Comparison of ENCODE assay signal across 8 cellular contexts in the genomic region with DNA sequence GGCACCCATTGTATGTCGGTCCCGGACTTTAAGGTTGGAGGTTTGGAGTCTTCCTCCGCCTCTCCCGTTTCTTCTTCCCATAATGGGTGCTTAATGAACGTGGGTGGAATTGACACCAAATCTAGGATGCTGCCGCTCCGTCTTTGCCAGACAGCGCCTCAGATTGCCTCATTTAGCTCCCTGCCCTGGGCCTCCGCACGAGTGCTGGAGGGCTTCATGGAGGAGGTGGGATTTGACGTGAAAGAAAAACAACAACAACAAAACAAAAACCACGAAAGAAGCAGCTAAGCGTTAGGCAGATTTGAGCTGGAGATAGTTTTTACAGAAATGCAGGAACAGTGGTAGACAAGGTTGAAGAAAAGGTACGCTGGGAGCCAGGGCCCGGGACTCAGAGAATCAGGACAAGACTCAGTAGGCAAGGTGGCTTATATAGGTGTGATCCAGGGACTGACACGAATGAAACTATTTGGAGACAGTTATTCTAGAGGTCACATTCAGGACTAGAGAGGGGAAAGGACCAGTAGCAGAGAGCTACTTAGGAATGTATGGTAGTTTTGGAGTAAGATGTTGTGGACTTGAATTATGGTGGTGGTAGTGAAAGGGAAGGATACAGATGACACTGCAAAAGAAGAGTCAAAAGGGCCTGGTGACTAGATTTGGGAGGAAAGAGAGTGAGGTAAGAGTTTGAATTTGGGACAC. TPM values are rescaled to one million over a fixed set of nuclear protein-coding genes. Genes with fewer than 3 reads are reported as not detected.
DNase-seq lines count a peak whose midpoint lies in the region; ATAC-seq and TF ChIP-seq lines count a peak whose summit lies in the region.

No MANE protein-coding gene starts in this region.

- TF ChIP-seq CTCF in heart left ventricle (IDR thresholded peaks at IDR 0.05), result no peak
- no peak for TF ChIP-seq CTCF in choroid plexus epithelial cell (conservative IDR thresholded peaks at IDR 0.05; ENCODE audit: low read depth, low read length)
- TF ChIP-seq CTCF in GM10266 (IDR thresholded peaks at IDR 0.05; ENCODE audit: control insufficient read depth, insufficient read depth, low read depth, missing control alignments), result no peak

- H3K9ac ChIP-seq in HUES48 (ENCODE audit: low read depth, low read length) (peak overlapping the region; percentile 34; the same call in 1 of the 2 replicates), muscle layer of colon (ENCODE audit: low read length) (peak overlapping the region; percentile 93)

- H3K9me3 ChIP-seq in heart left ventricle (no peaks in the 10 kb centered on the region), HUES48 (ENCODE audit: control insufficient read depth, insufficient read depth, low read length) (no peaks in the 10 kb centered on the region), muscle layer of colon (ENCODE audit: low read length) (no peaks in the 10 kb centered on the region)

- no peaks in the 10 kb centered on the region for H3K27me3 ChIP-seq in heart left ventricle
- H3K27me3 ChIP-seq in HUES48 (ENCODE audit: control insufficient read depth, insufficient read depth, low read length), result no peaks in the 10 kb centered on the region
- H3K27me3 ChIP-seq in muscle layer of colon (ENCODE audit: control insufficient read depth in 1 of 2, insufficient read depth in 2 of 2, low read length in 2 of 2), result no peaks in the 10 kb centered on the region

- ATAC-seq in heart left ventricle (peak in 3 of 4 donors; percentile 3), Right ventricle myocardium superior (ENCODE audit: poor library complexity) (no peak), GM21619 (IDR thresholded peaks at IDR 0.05; ENCODE audit: unreplicated experiment) (no peak)

- H3K27ac ChIP-seq in heart left ventricle, result peak overlapping the region in 11 of 12 donors; percentile 87 to 97 (median 95)
- no peak overlapping the region for H3K27ac ChIP-seq in HUES48 (ENCODE audit: low read depth, low read length)
- H3K27ac ChIP-seq in muscle layer of colon (ENCODE audit: low read depth, low read length), result peak overlapping the region; percentile 91

- no peak for TF ChIP-seq POLR2A in heart left ventricle (IDR thresholded peaks at IDR 0.05)

- 10 to 12% (median 11%) methylated on average over 14 to 16 of the region's 16 CpGs for WGBS in heart left ventricle, 4 donors

- H3K4me1 ChIP-seq in heart left ventricle, result peaks cover 0 to 25% (median 19%) of the 10 kb centered on the region in 12 donors
- H3K4me1 ChIP-seq in HUES48 (ENCODE audit: control insufficient read depth, insufficient read depth, low read length), result peaks cover 11% of the 10 kb centered on the region; the same call in 1 of the 2 replicates
- H3K4me1 ChIP-seq in muscle layer of colon (ENCODE audit: insufficient read depth, low read length), result peaks cover 14% of the 10 kb centered on the region

- peak overlapping the region; percentile 65 to 94 (median 81) for H3K4me3 ChIP-seq in heart left ventricle
- H3K4me3 ChIP-seq in HUES48 (ENCODE audit: low read depth, low read length), result peak overlapping the region; percentile 94
- peak overlapping the region; percentile 80 for H3K4me3 ChIP-seq in choroid plexus epithelial cell (ENCODE audit: low read depth, low read length)
- H3K4me3 ChIP-seq in muscle layer of colon (ENCODE audit: low read depth in 1 of 2, low read length in 2 of 2), result peak overlapping the region; percentile 57 to 97

- intact Hi-C loops in heart left ventricle (cut with DNase I), result loop anchor here in 2 of 10 donors (5.0 kb wide), 2 partner anchors 41 to 236 kb away; partner anchors contain the start of genes FAHD2A (in 1 of the 2) and ZNF892 (in 1 of the 2)
- intact Hi-C loops in Right ventricle myocardium superior (cut with DNase I), result no loop called here

- DNase-seq in heart left ventricle (no peak), Right ventricle myocardium superior (no peak), choroid plexus epithelial cell (ENCODE audit: low read depth) (no peak), GDM1 (lab: John Stamatoyannopoulos, UW) (no peak), GM10266 (ENCODE audit: extremely low spot score) (no peak)

- H3K36me3 ChIP-seq in heart left ventricle (no peaks in the 10 kb centered on the region), HUES48 (ENCODE audit: control insufficient read depth, insufficient read depth, low read length) (no peaks in the 10 kb centered on the region), muscle layer of colon (ENCODE audit: insufficient read depth, low read length) (no peaks in the 10 kb centered on the region)

RNA-seq across cellular contexts. Expression of gene ZNF2, which starts 0.6 kb away (rescaled TPM):
- 1 to 10 TPM; 2.5 to 5.9 (median 3.5) TPM for total RNA-seq in heart left ventricle
- 1 to 10 TPM; 1.2 to 2.0 TPM for polyA plus RNA-seq in heart left ventricle
- 5.0 TPM for total RNA-seq in Right ventricle myocardium superior

RNA-seq across cellular contexts. Expression of gene ZNF514, which starts 6.6 kb away (rescaled TPM):
- total RNA-seq in heart left ventricle, result 10 to 100 TPM in 6 of 9 donors, 1 to 10 TPM in 3; 6.1 to 16.8 (median 11.2) TPM
- polyA plus RNA-seq in heart left ventricle, result 10 to 100 TPM in 1 of 2 donors, 1 to 10 TPM in 1; 7.4 to 11.9 TPM
- 14.7 TPM for total RNA-seq in Right ventricle myocardium superior

RNA-seq across cellular contexts. Expression of gene ZNF892, which starts 41.1 kb away (rescaled TPM):
- total RNA-seq in heart left ventricle, result 1 to 10 TPM; 2.0 to 4.9 (median 3.7) TPM
- 1 to 10 TPM; 1.2 to 1.3 TPM for polyA plus RNA-seq in heart left ventricle
- 2.9 TPM for total RNA-seq in Right ventricle myocardium superior

RNA-seq across cellular contexts. Expression of gene MRPS5, which starts 44.6 kb away (rescaled TPM):
- total RNA-seq in heart left ventricle, result 10 to 100 TPM; 52.4 to 80.0 (median 69.7) TPM
- 100 to 1,000 TPM in 1 of 2 donors, 10 to 100 TPM in 1; 95.9 to 116 TPM for polyA plus RNA-seq in heart left ventricle
- 77.0 TPM for total RNA-seq in Right ventricle myocardium superior

Comparison
In these comparisons a context has a peak if more than half of its experiments do, and no peak if none do; other contexts are left out.
1. ATAC-seq: peak in heart left ventricle (3 of 4); none in Right ventricle myocardium superior (single experiment) and GM21619 (single experiment).
2. Peak in every context shown above with its lines, with median percentiles within 50 percentile points of each other: H3K4me3 ChIP-seq.